ENCODE assay signal across 8 cellular contexts in genomic region chr5:139482050-139482889, GRCh38. TPM values are rescaled to one million over a fixed set of nuclear protein-coding genes. Genes with fewer than 3 reads are reported as not detected.
A peak's percentile ranks its signal among the peaks of the same experiment; 100 is the strongest.
DNase-seq lines count a peak whose midpoint lies in the region; ATAC-seq and TF ChIP-seq lines count a peak whose summit lies in the region.

Gene STING1 (minus strand): TSS chr5:139482758. CDS start chr5:139481704, 1,054 bp downstream.

- peak; percentile 78 for ATAC-seq in CD8-positive, alpha-beta T cell
- ATAC-seq in activated CD4-positive, CD25-positive, alpha-beta regulatory T cell treated with anti-CD3 and anti-CD28 coated beads, Interleukin-2, amount 50 U/mL, for 24 hours: peak; percentile 68 to 74
- peak; percentile 25 for ATAC-seq in stimulated activated memory B cell treated with anti-CD40 and anti-IgM and Interleukin-4, amounts not matched to agents 10 μg/mL and 1 μg/mL and 100 μg/mL, for 72 hours

- H3K9me3 Mint-ChIP-seq in CD8-positive, alpha-beta T cell: no peaks in the 10 kb centered on the region
- H3K9me3 Mint-ChIP-seq in stimulated activated memory B cell treated with anti-CD40 and anti-IgM and Interleukin-4, amounts not matched to agents 10 μg/mL and 1 μg/mL and 100 μg/mL, for 72 hours: no peaks in the 10 kb centered on the region
- no peaks in the 10 kb centered on the region for H3K9me3 Mint-ChIP-seq in endodermal cell

- no peak within 1 kb of the TSS for H3K9ac ChIP-seq in endodermal cell (ENCODE audit: extremely low read depth, low read length, poor library complexity, severe bottlenecking)

- 86 to 90% methylated on average over 13 to 19 of the region's 19 CpGs for WGBS in endodermal cell (ENCODE audit: insufficient coverage in 1 of 2, insufficient read length in 1 of 2), 2 experiments

- peaks cover 34% of the 10 kb centered on the region for H3K4me1 Mint-ChIP-seq in CD8-positive, alpha-beta T cell (ENCODE audit: low read depth)
- peaks cover 16% of the 10 kb centered on the region for H3K4me1 Mint-ChIP-seq in stimulated activated memory B cell treated with anti-CD40 and anti-IgM and Interleukin-4, amounts not matched to agents 10 μg/mL and 1 μg/mL and 100 μg/mL, for 72 hours
- peaks cover 9% of the 10 kb centered on the region for H3K4me1 Mint-ChIP-seq in endodermal cell

- peak within 1 kb of the TSS; percentile 56 for H3K4me3 ChIP-seq in CD8-positive, alpha-beta T cell (ENCODE audit: low read depth, low read length)
- peak within 1 kb of the TSS; percentile 82 for H3K4me3 ChIP-seq in coronary artery
- H3K4me3 ChIP-seq in endodermal cell (ENCODE audit: low read length): no peak within 1 kb of the TSS

- DNase-seq in CD8-positive, alpha-beta T cell: peak; percentile 22 to 77 (median 62)
- DNase-seq in H4 (ENCODE audit: low spot score) (peak; percentile 98), NCI-H2107 treated with DMSO at 0.1 percent for 48 hours (lab: John Stamatoyannopoulos, UW; ENCODE audit: unreplicated experiment) (peak; percentile 87), coronary artery (ENCODE audit: low spot score) (peak; percentile 90), lung microvascular endothelial cell (ENCODE audit: low read depth in 2 of 2) (peak; percentile 74 to 94), endodermal cell (no peak)

- intact Hi-C loops in CD8-positive, alpha-beta T cell (cut with DNase I, micrococcal nuclease): loop anchor here (1.0 to 2.0 kb wide), 8 partner anchors 23 to 939 kb away; partner anchors contain the start of genes DNAJC18 (in 1 of the 2), ETF1 (in 1 of the 2) and SPATA24 (in 1 of the 2)

- no peaks in the 10 kb centered on the region for H3K27me3 Mint-ChIP-seq in CD8-positive, alpha-beta T cell (ENCODE audit: low read depth)
- no peaks in the 10 kb centered on the region for H3K27me3 Mint-ChIP-seq in stimulated activated memory B cell treated with anti-CD40 and anti-IgM and Interleukin-4, amounts not matched to agents 10 μg/mL and 1 μg/mL and 100 μg/mL, for 72 hours
- peaks cover 3% of the 10 kb centered on the region for H3K27me3 Mint-ChIP-seq in endodermal cell (ENCODE audit: insufficient read depth)

- peak within 1 kb of the TSS; percentile 58 for H3K27ac ChIP-seq in CD8-positive, alpha-beta T cell (ENCODE audit: low read depth, low read length)
- H3K27ac ChIP-seq in coronary artery: peak within 1 kb of the TSS; percentile 87 to 97
- no peak within 1 kb of the TSS for H3K27ac ChIP-seq in endodermal cell (ENCODE audit: low read depth, low read length)

- peak within 1 kb of the TSS; percentile 90 for H3K4me3 Mint-ChIP-seq in CD8-positive, alpha-beta T cell
- no peak within 1 kb of the TSS for H3K4me3 Mint-ChIP-seq in stimulated activated memory B cell treated with anti-CD40 and anti-IgM and Interleukin-4, amounts not matched to agents 10 μg/mL and 1 μg/mL and 100 μg/mL, for 72 hours
- H3K4me3 Mint-ChIP-seq in endodermal cell: no peak within 1 kb of the TSS

- no peak for TF ChIP-seq CTCF in CD8-positive, alpha-beta T cell (IDR thresholded peaks at IDR 0.05)
- TF ChIP-seq CTCF in coronary artery (IDR thresholded peaks at IDR 0.05): no peak
- TF ChIP-seq CTCF in endodermal cell (conservative IDR thresholded peaks at IDR 0.05): no peak

- H3K9me3 ChIP-seq in CD8-positive, alpha-beta T cell (ENCODE audit: low read length): no peaks in the 10 kb centered on the region
- no peaks in the 10 kb centered on the region for H3K9me3 ChIP-seq in endodermal cell (ENCODE audit: control insufficient read depth, low read length)

- POLR2A ChIA-PET in CD8-positive, alpha-beta T cell (lab: Charles Lee): interaction anchor here (0.9 to 4.0 kb wide), 21 partner anchors 8 to 188 kb away, joined by 3 to 27 read pairs (median 3); partner anchors contain the start of genes DNAJC18, SMIM33, SPATA24 and UBE2D2

- H3K36me3 ChIP-seq in CD8-positive, alpha-beta T cell (ENCODE audit: insufficient read depth, low read length): peaks cover 13% of the 10 kb centered on the region
- H3K36me3 ChIP-seq in endodermal cell (ENCODE audit: control insufficient read depth, insufficient read depth, low read length): no peaks in the 10 kb centered on the region

- peaks cover 26% of the 10 kb centered on the region for H3K4me1 ChIP-seq in CD8-positive, alpha-beta T cell (ENCODE audit: insufficient read depth, low read length)
- no peaks in the 10 kb centered on the region for H3K4me1 ChIP-seq in endodermal cell (ENCODE audit: control insufficient read depth, insufficient read depth, low read length)

- H3K27me3 ChIP-seq in CD8-positive, alpha-beta T cell (ENCODE audit: insufficient read depth, low read length): no peaks in the 10 kb centered on the region
- no peaks in the 10 kb centered on the region for H3K27me3 ChIP-seq in endodermal cell (ENCODE audit: control insufficient read depth, insufficient read depth, low read length, poor library complexity, severe bottlenecking)

- CTCF ChIA-PET in CD8-positive, alpha-beta T cell (lab: Charles Lee): interaction anchor here (0.6 to 3.9 kb wide), 13 partner anchors 9 to 59 kb away, joined by 3 to 27 read pairs (median 4); no protein-coding TSS in a partner anchor

- peaks cover 32% of the 10 kb centered on the region for H3K36me3 Mint-ChIP-seq in CD8-positive, alpha-beta T cell
- no peaks in the 10 kb centered on the region for H3K36me3 Mint-ChIP-seq in stimulated activated memory B cell treated with anti-CD40 and anti-IgM and Interleukin-4, amounts not matched to agents 10 μg/mL and 1 μg/mL and 100 μg/mL, for 72 hours
- no peaks in the 10 kb centered on the region for H3K36me3 Mint-ChIP-seq in endodermal cell (ENCODE audit: low read depth)

- H3K27ac Mint-ChIP-seq in CD8-positive, alpha-beta T cell: peak within 1 kb of the TSS; percentile 97
- H3K27ac Mint-ChIP-seq in stimulated activated memory B cell treated with anti-CD40 and anti-IgM and Interleukin-4, amounts not matched to agents 10 μg/mL and 1 μg/mL and 100 μg/mL, for 72 hours: peak within 1 kb of the TSS; percentile 16
- no peak within 1 kb of the TSS for H3K27ac Mint-ChIP-seq in endodermal cell

RNA-seq across cellular contexts. Expression of gene STING1, which starts in this region (rescaled TPM):
- 10 to 100 TPM; 55.0 to 57.8 TPM for total RNA-seq in CD8-positive, alpha-beta T cell
- total RNA-seq in H4 (2014; rRNA removed; shearing (Covaris generic)): 14.2 and 15.6 TPM in 2 replicates
- 18.7 and 51.9 TPM in 2 replicates for total RNA-seq in lung microvascular endothelial cell
- total RNA-seq in endodermal cell: under 1 TPM in 1 of 2 donors, not detected in 1; 0.20 TPM
- polyA plus RNA-seq in endodermal cell (2013, experiment 1 of 2): 0.43 TPM
- 0.91 TPM for polyA plus RNA-seq in endodermal cell (2013, experiment 2 of 2)

Comparison
In these comparisons a context has a peak if more than half of its experiments do, and no peak if none do; other contexts are left out.
1. RNA of gene STING1 (total RNA-seq): 55.0 to 57.8 TPM in CD8-positive, alpha-beta T cell, 18.7 to 51.9 TPM in lung microvascular endothelial cell and 14.2 to 15.6 TPM in H4; 0.20 TPM in endodermal cell; every median in the first group is over 10 times any median in the second.
2. ATAC-seq: peak in every context shown above with its lines; median percentile 78 in CD8-positive, alpha-beta T cell; 71 in activated CD4-positive, CD25-positive, alpha-beta regulatory T cell treated with anti-CD3 and anti-CD28 coated beads, Interleukin-2, amount 50 U/mL, for 24 hours; 25 in stimulated activated memory B cell treated with anti-CD40 and anti-IgM and Interleukin-4, amounts not matched to agents 10 μg/mL and 1 μg/mL and 100 μg/mL, for 72 hours.